16 cellular contexts compared by ENCODE assay signal in the genomic region with DNA sequence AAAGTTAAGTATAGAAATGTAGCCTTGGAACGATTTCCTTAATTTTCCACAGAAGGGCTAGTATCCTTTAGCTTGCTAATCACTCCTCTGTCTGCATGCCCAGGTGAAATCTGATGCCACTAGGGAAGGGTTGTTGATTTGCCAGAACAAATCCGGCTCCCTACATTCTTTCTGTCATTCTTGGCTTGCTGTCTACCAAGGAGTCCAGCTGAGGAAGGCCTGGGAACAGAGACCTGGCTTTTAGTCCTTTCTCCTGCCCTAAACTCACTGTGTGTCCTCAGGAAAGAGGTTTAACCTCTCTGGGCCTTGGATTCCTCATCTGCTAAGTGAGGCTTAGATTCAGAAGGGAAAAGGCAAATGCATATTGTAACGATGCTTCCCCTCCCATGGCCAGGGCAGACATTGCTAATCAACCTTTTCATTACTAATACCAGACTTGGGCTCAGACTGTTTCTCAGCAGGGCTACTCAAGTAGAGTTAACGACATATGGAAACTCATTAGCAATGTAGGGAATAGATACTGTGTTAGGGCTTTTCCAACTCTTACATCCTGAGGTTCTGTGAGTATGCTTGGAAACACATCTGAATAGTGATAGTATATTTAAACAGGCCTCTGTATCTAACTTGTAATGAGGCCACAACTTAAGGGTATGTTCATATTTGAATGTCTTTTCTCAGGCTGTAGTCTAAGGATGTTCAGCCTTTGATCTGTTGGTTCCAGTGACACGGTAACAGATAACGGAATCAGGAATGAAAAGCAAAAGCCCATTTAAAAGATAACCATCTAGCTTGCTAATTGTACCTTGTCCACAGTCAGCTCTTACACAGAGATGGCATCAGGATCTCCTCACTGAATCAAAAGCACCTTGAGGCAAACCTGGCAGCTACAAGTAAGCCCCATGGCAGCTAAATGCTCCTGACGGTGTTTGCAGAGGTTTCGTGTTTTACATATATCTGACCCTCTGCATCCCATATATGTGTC. TPM values are rescaled to one million over a fixed set of nuclear protein-coding genes. Genes with fewer than 3 reads are reported as not detected.
DNase-seq lines count a peak whose midpoint lies in the region; TF ChIP-seq lines count a peak whose summit lies in the region.
"Had no signal": no experiment of that assay in that cellular context is flagged by ENCODE, and none has a peak within 500 bp of the region (broad histone marks: within the 10 kb centered on the region; RNA-seq: fewer than 3 reads in every experiment).

No MANE protein-coding gene starts in this region.

- no peak overlapping the region for H3K4me3 ChIP-seq in right atrium auricular region
- H3K4me3 ChIP-seq: BLaER1 treated with 17β-estradiol and CSF1 and Interleukin-3, amounts not matched to agents 10 nM and 100 nM; ovary; suprapubic skin had no signal

- POLR2A ChIA-PET in MCF 10A (lab: Yijun Ruan, JAX), result interaction anchor here (0.6 to 2.2 kb wide), 8 partner anchors 21 to 211 kb away, joined by 3 to 7 read pairs (median 5); a partner anchor contains a TSS

- H3K27ac ChIP-seq in right atrium auricular region, result no peak overlapping the region
- H3K27ac ChIP-seq: BLaER1 treated with 17β-estradiol and CSF1 and Interleukin-3, amounts not matched to agents 10 nM and 100 nM; HL-60; ovary; suprapubic skin had no signal

- no peaks in the 10 kb centered on the region for H3K27me3 ChIP-seq in right atrium auricular region
- H3K27me3 ChIP-seq: ovary, suprapubic skin had no signal

- peaks cover 64% of the 10 kb centered on the region for H3K4me1 Mint-ChIP-seq in MCF 10A (ENCODE audit: insufficient read depth, unreplicated experiment)

- no peaks in the 10 kb centered on the region for H3K36me3 ChIP-seq in right atrium auricular region
- H3K36me3 ChIP-seq: ovary, suprapubic skin had no signal

- in situ Hi-C loops in KBM-7 (cut with MboI; ENCODE audit: low pct_unique_long_range_greater_than_20kb, low sequenced_read_pairs), result no loop called here

- TF ChIP-seq CTCF in MCF 10A (IDR thresholded peaks at IDR 0.05; ENCODE audit: unreplicated experiment), result no peak
- no peak for TF ChIP-seq CTCF in right atrium auricular region (IDR thresholded peaks at IDR 0.05)

- no TSS peak for BruUV-seq in MCF 10A (replicated peaks; lab: Mats Ljungman, UMichigan)

- intact Hi-C loops in MCF 10A (cut with micrococcal nuclease), result loop anchor here (5.0 kb wide), 1 partner anchor 93 kb away; no protein-coding TSS in a partner anchor

- H3K4me1 ChIP-seq in right atrium auricular region, result peaks cover 0 to 43% of the 10 kb centered on the region in 2 donors

- no peak overlapping the region for H3K4me3 Mint-ChIP-seq in MCF 10A (ENCODE audit: unreplicated experiment)

- no peaks in the 10 kb centered on the region for H3K9me3 Mint-ChIP-seq in MCF 10A (ENCODE audit: unreplicated experiment)

- DNase-seq in A172 (ENCODE audit: low spot score), result peak; percentile 35
- peak; percentile 57 for DNase-seq in HCEC 1CT
- DNase-seq in MCF 10A (ENCODE audit: unreplicated experiment), result peak; percentile 87
- peak; percentile 22 for DNase-seq in kidney glomerular epithelial cell (lab: John Stamatoyannopoulos, UW)
- no peak for DNase-seq in activated CD4-positive, alpha-beta T cell treated with anti-CD3 and anti-CD28 coated beads for 4 hours
- DNase-seq in RPMI8226, result no peak
- DNase-seq in KBM-7, result no peak
- no peak for DNase-seq in right atrium auricular region (ENCODE audit: low spot score)
- DNase-seq: activated CD4-positive, CD25-positive, alpha-beta regulatory T cell; activated naive CD4-positive, alpha-beta T cell; effector memory CD4-positive, alpha-beta T cell; NCI-H146; ovary had no signal

- H3K36me3 Mint-ChIP-seq in MCF 10A (ENCODE audit: insufficient read depth, unreplicated experiment), result peaks cover 12% of the 10 kb centered on the region

- CTCF ChIA-PET in MCF 10A (lab: Yijun Ruan, JAX), result interaction anchor here (0.6 to 14.2 kb wide), 14 partner anchors 8 to 1662 kb away, joined by 3 to 198 read pairs (median 3); no protein-coding TSS in a partner anchor

- H3K9me3 ChIP-seq in right atrium auricular region, result no peaks in the 10 kb centered on the region
- H3K9me3 ChIP-seq: BLaER1 treated with 17β-estradiol and CSF1 and Interleukin-3, amounts not matched to agents 10 nM and 100 nM; ovary; suprapubic skin had no signal

- no peaks in the 10 kb centered on the region for H3K27me3 Mint-ChIP-seq in MCF 10A (ENCODE audit: insufficient read depth, unreplicated experiment)

- no peak overlapping the region for H3K27ac Mint-ChIP-seq in MCF 10A (ENCODE audit: low read depth, unreplicated experiment)

RNA-seq across cellular contexts. Expression of a gene that starts 4.1 kb away (rescaled TPM):
- 30.4 and 32.3 TPM in 2 replicates for total RNA-seq in A172 (2014; rRNA removed; shearing (Covaris generic))
- total RNA-seq in MCF 10A (2022) (46.8 and 57.4 TPM in 2 replicates), right atrium auricular region (10 to 100 TPM; 13.2 to 18.4 TPM)

Comparison
In these comparisons a context has a peak if more than half of its experiments do, and no peak if none do; other contexts are left out.
1. DNase-seq: peak in A172 (single experiment), HCEC 1CT (single experiment), MCF 10A (single experiment) and kidney glomerular epithelial cell (single experiment); none in activated CD4-positive, alpha-beta T cell treated with anti-CD3 and anti-CD28 coated beads for 4 hours (0 of 2), RPMI8226 (single experiment), KBM-7 (single experiment) and right atrium auricular region (single experiment).